ENCODE assay signal across 8 cellular contexts in the genomic region with DNA sequence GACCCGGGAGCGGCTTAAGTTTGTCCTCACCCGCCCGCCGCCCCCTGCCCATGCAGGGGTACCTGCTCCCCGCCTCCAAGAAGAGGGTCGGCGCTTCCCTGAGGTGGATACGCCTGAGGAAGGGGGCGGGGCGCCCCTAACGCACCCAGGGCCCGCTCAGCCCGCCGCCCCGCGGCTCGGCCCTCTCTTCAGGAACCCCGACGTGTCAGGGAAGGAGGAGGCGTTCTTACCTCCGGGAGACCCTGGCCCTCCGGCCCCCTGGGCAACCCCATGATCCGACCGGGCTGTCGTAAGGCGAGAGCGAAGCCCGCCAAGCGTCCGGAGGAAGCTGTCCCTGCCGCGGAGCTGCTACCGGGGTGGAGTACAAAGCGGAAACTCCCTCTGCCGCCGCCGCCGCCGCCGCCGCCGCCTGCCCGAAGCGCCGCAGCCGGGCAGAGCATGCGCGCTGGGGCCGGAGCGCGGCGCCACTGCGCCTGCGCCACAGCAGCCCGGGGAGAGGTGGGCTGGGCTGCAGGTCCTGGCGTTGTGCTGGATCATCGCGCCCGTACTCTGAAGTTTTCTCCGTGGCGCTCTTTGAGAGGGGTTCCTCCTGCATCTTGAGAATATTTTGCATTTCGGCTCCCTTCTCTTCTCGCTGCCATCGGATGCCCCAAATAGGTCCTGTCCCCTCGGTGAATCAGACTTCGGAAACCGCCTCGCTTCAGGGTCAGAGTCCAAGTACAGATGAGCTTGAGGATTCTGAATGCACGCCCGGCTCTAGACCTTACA. TPM values are rescaled to one million over a fixed set of nuclear protein-coding genes. Genes with fewer than 3 reads are reported as not detected.
A peak's percentile ranks its signal among the peaks of the same experiment; 100 is the strongest.
DNase-seq lines count a peak whose midpoint lies in the region; ATAC-seq, FAIRE-seq and TF ChIP-seq lines count a peak whose summit lies in the region.

Gene CCDC93, minus strand, starts transcription at position 347 of the 768 bp plus-strand sequence. Its CDS starts 75 bp downstream, at position 272.

- H3K27me3 ChIP-seq in OCI-LY1 (ENCODE audit: insufficient read depth, low read length), result no peaks in the 10 kb centered on the region; the same call in 1 of the 2 replicates
- H3K27me3 ChIP-seq in endothelial cell of umbilical vein (ENCODE audit: control insufficient read depth in 2 of 2, insufficient read depth in 2 of 2, low read length in 2 of 2), result peaks cover 2 to 3% of the 10 kb centered on the region in 2 experiments

- peaks cover 24% of the 10 kb centered on the region for H3K36me3 Mint-ChIP-seq in Calu3 (ENCODE audit: insufficient read depth, unreplicated experiment)

- no peaks in the 10 kb centered on the region for H3K27me3 Mint-ChIP-seq in Calu3 (ENCODE audit: unreplicated experiment)

- dilution Hi-C loops in endothelial cell of umbilical vein (cut with MboI; ENCODE audit: extremely low pct_ligation_motif_present, low sequenced_read_pairs), result no loop called here

- ATAC-seq in GM21390 (IDR thresholded peaks at IDR 0.05; ENCODE audit: unreplicated experiment), result peak; percentile 88

- POLR2A ChIA-PET in endothelial cell of umbilical vein (lab: Charles Lee), result interaction anchor here (1.0 kb wide), 1 partner anchor 199 kb away, joined by 4 read pairs; the partner anchor contains the start of gene DDX18

- peaks cover 43% of the 10 kb centered on the region for H3K4me1 Mint-ChIP-seq in Calu3 (ENCODE audit: low read depth, unreplicated experiment)

- no peak for TF ChIP-seq CTCF in Calu3 (IDR thresholded peaks at IDR 0.05; ENCODE audit: unreplicated experiment)
- TF ChIP-seq CTCF in OCI-LY1 (IDR thresholded peaks at IDR 0.05; ENCODE audit: low read length), result no peak
- no peak for TF ChIP-seq CTCF in endothelial cell of umbilical vein (IDR thresholded peaks at IDR 0.05; ENCODE audit: extremely low read depth in 1 of 2, insufficient read depth in 1 of 2, low read depth in 1 of 2, low read length in 2 of 2)

- no peak within 1 kb of the TSS for H3K27ac ChIP-seq in OCI-LY1 (ENCODE audit: low read depth, low read length, poor library complexity, severe bottlenecking)
- peak within 1 kb of the TSS; percentile 80 for H3K27ac ChIP-seq in endothelial cell of umbilical vein (ENCODE audit: insufficient read depth, low read depth, low read length)

- H3K4me3 ChIP-seq in OCI-LY1 (ENCODE audit: low read depth, low read length, poor library complexity, severe bottlenecking) (peak within 1 kb of the TSS; percentile 92), endothelial cell of umbilical vein (replicated peaks in 1 of 3; ENCODE audit: insufficient read depth in 1 of 3, low read depth in 1 of 3, low read length in 3 of 3) (peak within 1 kb of the TSS; percentile 89 to 97 (median 95))

- peak; percentile 71 for TF ChIP-seq POLR2A in endothelial cell of umbilical vein (IDR thresholded peaks at IDR 0.05; ENCODE audit: low read depth, low read length)

- H4K20me1 ChIP-seq in OCI-LY1 (ENCODE audit: insufficient read depth, low read length) (peaks cover 5% of the 10 kb centered on the region; the same call in 1 of the 2 replicates), endothelial cell of umbilical vein (replicated peaks; ENCODE audit: control insufficient read depth, extremely low read depth, insufficient read depth, low read length) (peaks cover 6% of the 10 kb centered on the region)

- H3F3A ChIP-seq in OCI-LY1 (ENCODE audit: insufficient read depth, low read length), result no peaks in the 10 kb centered on the region

- H2AFZ ChIP-seq in OCI-LY1 (ENCODE audit: low read length), result peak within 1 kb of the TSS; percentile 67; the same call in 1 of the 2 replicates
- H2AFZ ChIP-seq in endothelial cell of umbilical vein (ENCODE audit: low read depth, low read length), result peak within 1 kb of the TSS; percentile 98

- H3K79me2 ChIP-seq in OCI-LY1 (ENCODE audit: insufficient read depth, low read length) (peaks cover 29% of the 10 kb centered on the region), endothelial cell of umbilical vein (ENCODE audit: control insufficient read depth, insufficient read depth, low read length) (peaks cover 39% of the 10 kb centered on the region)

- intact Hi-C loops in Calu3 (cut with micrococcal nuclease; ENCODE audit: unreplicated experiment), result no loop called here
- intact Hi-C loops in endothelial cell of umbilical vein (cut with micrococcal nuclease), result loop anchor here (1.0 kb wide), 1 partner anchor 75 kb away; no protein-coding TSS in a partner anchor

- H3K36me3 ChIP-seq in OCI-LY1 (ENCODE audit: insufficient read depth, low read length) (peaks cover 2% of the 10 kb centered on the region; the same call in 1 of the 2 replicates), endothelial cell of umbilical vein (ENCODE audit: control insufficient read depth in 2 of 2, extremely low read depth in 1 of 2, insufficient read depth in 2 of 2, low read length in 2 of 2) (no peaks in the 10 kb centered on the region)

- H3K9ac ChIP-seq in OCI-LY1 (ENCODE audit: low read length) (peak within 1 kb of the TSS; percentile 91), endothelial cell of umbilical vein (replicated peaks; ENCODE audit: extremely low read depth, insufficient read depth, low read length) (peak within 1 kb of the TSS; percentile 87)

- CTCF ChIA-PET in Calu3 (lab: Charles Lee) (interaction anchor here (1.0 to 2.0 kb wide), 3 partner anchors 9 to 65 kb away, joined by 3 to 13 read pairs (median 5); no protein-coding TSS in a partner anchor), endothelial cell of umbilical vein (lab: Charles Lee) (interaction anchor here (0.6 to 5.6 kb wide), 7 partner anchors 9 to 842 kb away, joined by 3 to 47 read pairs (median 6); partner anchors contain the start of gene DDX18)

- no peak within 1 kb of the TSS for H3K27ac Mint-ChIP-seq in Calu3 (ENCODE audit: unreplicated experiment)

- no peaks in the 10 kb centered on the region for H3K9me3 Mint-ChIP-seq in Calu3 (ENCODE audit: low read depth, unreplicated experiment)

- FAIRE-seq in endothelial cell of umbilical vein (lab: Jason Lieb, UNC), result peak; percentile 76

- no peaks in the 10 kb centered on the region for H3K9me1 ChIP-seq in endothelial cell of umbilical vein (replicated peaks; ENCODE audit: control insufficient read depth, extremely low read depth, insufficient read depth, low read length)

- H3K4me1 ChIP-seq in OCI-LY1 (ENCODE audit: insufficient read depth, low read length, severe bottlenecking) (peaks cover 23% of the 10 kb centered on the region), endothelial cell of umbilical vein (ENCODE audit: control insufficient read depth, extremely low read depth, insufficient read depth, low read length) (peaks cover 14% of the 10 kb centered on the region)

- H3K9me2 ChIP-seq in OCI-LY1 (ENCODE audit: low read depth, low read length), result no peaks in the 10 kb centered on the region

- peak; percentile 90 for DNase-seq in Calu3
- DNase-seq in HUDEP-2 (lab: John Stamatoyannopoulos, UW; ENCODE audit: unreplicated experiment in 76 of 76), result peak in 73 of 76 experiments; percentile 1 to 86 (median 65)
- DNase-seq in activated CD8-positive, alpha-beta memory T cell treated with anti-CD3 and anti-CD28 coated beads, Interleukin-2, amount 50 U/mL, for 48 hours, result peak; percentile 92
- peak; percentile 89 for DNase-seq in endothelial cell of umbilical vein (ENCODE audit: low read depth, low spot score)
- DNase-seq in middle frontal gyrus (ENCODE audit: extremely low spot score, low spot score), result peak; percentile 72
- peak; percentile 71 to 74 for DNase-seq in stimulated activated CD8-positive, alpha-beta memory T cell treated with anti-CD3 and anti-CD28 coated beads, Interleukin-2, amount 100 ng/mL, for 1 hour (ENCODE audit: low read depth in 2 of 2)

- H3K4me2 ChIP-seq in OCI-LY1 (ENCODE audit: low read length) (peak within 1 kb of the TSS; percentile 74), endothelial cell of umbilical vein (ENCODE audit: insufficient read depth, low read length) (peak within 1 kb of the TSS; percentile 91)

- H3K4me3 Mint-ChIP-seq in Calu3 (ENCODE audit: low read depth, unreplicated experiment), result peak within 1 kb of the TSS; percentile 90

- BruUV-seq in Calu3 (replicated peaks; lab: Mats Ljungman, UMichigan) (no TSS peak), endothelial cell of umbilical vein (replicated peaks; lab: Mats Ljungman, UMichigan) (no TSS peak)

- H3K9me3 ChIP-seq in OCI-LY1 (ENCODE audit: low read length) (no peaks in the 10 kb centered on the region), endothelial cell of umbilical vein (replicated peaks; ENCODE audit: control insufficient read depth, insufficient read depth, low read length) (no peaks in the 10 kb centered on the region)

TF ChIP-seq in endothelial cell of umbilical vein, 7 proteins besides CTCF, POLR2A, EP300 and RAD21:
- TF ChIP-seq MYC (IDR thresholded peaks at IDR 0.05; ENCODE audit: low read depth, low read length) (no peak), POLR2AphosphoS5 (IDR thresholded peaks at IDR 0.05; ENCODE audit: insufficient read depth, low read depth, low read length) (peak; percentile 79), FOS (IDR thresholded peaks at IDR 0.05; ENCODE audit: borderline replicate concordance, insufficient read depth, low read length) (no peak), GATA2 (IDR thresholded peaks at IDR 0.05; ENCODE audit: insufficient read depth, insufficient read length, low read depth, low read length) (no peak), JUN (IDR thresholded peaks at IDR 0.05; ENCODE audit: borderline replicate concordance, insufficient read depth, insufficient read length, low read depth) (no peak)

RNA-seq across cellular contexts. Expression of gene CCDC93, which starts in this region (rescaled TPM):
- total RNA-seq in Calu3 (2022) (49.8 and 57.3 TPM in 2 replicates), endothelial cell of umbilical vein (29.3 and 35.1 TPM in 2 replicates)
- polyA plus RNA-seq in endothelial cell of umbilical vein, result 9.7 and 13.8 TPM in 2 replicates
- 9.0 and 10.0 TPM in 2 replicates for polyA plus RNA-seq in endothelial cell of umbilical vein (2011; cell fraction: cytosol; rRNA removed)
- 90.8 and 108 TPM in 2 replicates for polyA plus RNA-seq in endothelial cell of umbilical vein (2011; cell fraction: nucleus; rRNA removed)
- polyA plus RNA-seq in endothelial cell of umbilical vein (2012), result 22.7 and 24.7 TPM in 2 replicates
- polyA minus RNA-seq in endothelial cell of umbilical vein, result 27.0 and 33.9 TPM in 2 replicates
- polyA minus RNA-seq in endothelial cell of umbilical vein (2011; cell fraction: cytosol; rRNA and poly(A)+ RNA removed), result 6.5 TPM
- 55.8 and 76.9 TPM in 2 replicates for polyA minus RNA-seq in endothelial cell of umbilical vein (2011; cell fraction: nucleus; rRNA and poly(A)+ RNA removed)
